2 cellular contexts compared by ENCODE assay signal in the genomic region with DNA sequence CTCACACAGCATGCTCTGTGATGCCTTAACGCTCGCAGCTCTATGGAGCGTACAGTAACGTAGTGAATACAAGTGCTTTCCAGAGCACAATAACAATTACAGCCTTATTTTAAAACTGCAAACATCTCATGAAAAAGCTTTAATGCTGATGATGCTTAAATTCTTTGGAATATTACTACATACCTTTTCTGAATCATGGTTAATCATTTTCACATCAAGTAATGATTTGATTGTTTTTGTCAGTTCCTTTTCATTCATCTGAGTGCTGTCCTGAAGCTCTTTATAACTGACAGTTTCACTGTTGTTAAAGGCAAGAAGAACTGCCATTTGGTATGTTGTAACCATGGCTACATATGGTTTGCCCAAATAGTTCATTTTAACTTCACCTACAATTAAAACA.
A peak's percentile ranks its signal among the peaks of the same experiment; 100 is the strongest.
TF ChIP-seq lines count a peak whose summit lies in the region.

No MANE protein-coding gene starts in this region.

TF ChIP-seq in SK-N-SH, 30 proteins besides CTCF, POLR2A, EP300 and RAD21:
- TF ChIP-seq PBX3 (IDR thresholded peaks at IDR 0.05) (0 out of 2 replicates have a peak, but pooled peaks have one; percentile 3), MAX (IDR thresholded peaks at IDR 0.05; ENCODE audit: low read depth) (no peak)

TF ChIP-seq in SK-N-SH treated with all-trans-retinoic acid at 6 μM for 48 hours, 23 proteins besides CTCF, POLR2A, EP300 and RAD21 (continued from another document):
- TF ChIP-seq CREB5 (CRISPR knock-in tag; IDR thresholded peaks at IDR 0.05; ENCODE audit: low read depth): no peak
- no peak for TF ChIP-seq RARB (CRISPR knock-in tag; IDR thresholded peaks at IDR 0.05)
- no peak for TF ChIP-seq GLIS3 (CRISPR knock-in tag; IDR thresholded peaks at IDR 0.05)
- no peak for TF ChIP-seq ESRRG (CRISPR knock-in tag; IDR thresholded peaks at IDR 0.05)
- TF ChIP-seq BACH2 (CRISPR knock-in tag; IDR thresholded peaks at IDR 0.05; ENCODE audit: borderline replicate concordance): no peak
- TF ChIP-seq CSDC2 (CRISPR knock-in tag; IDR thresholded peaks at IDR 0.05): no peak
- TF ChIP-seq ARNTL (CRISPR knock-in tag; IDR thresholded peaks at IDR 0.05; ENCODE audit: borderline replicate concordance, low read depth): no peak
- no peak for TF ChIP-seq PATZ1 (CRISPR knock-in tag; IDR thresholded peaks at IDR 0.05; ENCODE audit: borderline replicate concordance)
- no peak for TF ChIP-seq ZNF70 (CRISPR knock-in tag; IDR thresholded peaks at IDR 0.05)
- TF ChIP-seq ISL1 (CRISPR knock-in tag; IDR thresholded peaks at IDR 0.05): no peak
- no peak for TF ChIP-seq ZNF565 (CRISPR knock-in tag; conservative IDR thresholded peaks at IDR 0.05; ENCODE audit: low read depth)
- TF ChIP-seq TCF4 (CRISPR knock-in tag; IDR thresholded peaks at IDR 0.05; ENCODE audit: borderline replicate concordance): no peak
